In the genomic region with DNA sequence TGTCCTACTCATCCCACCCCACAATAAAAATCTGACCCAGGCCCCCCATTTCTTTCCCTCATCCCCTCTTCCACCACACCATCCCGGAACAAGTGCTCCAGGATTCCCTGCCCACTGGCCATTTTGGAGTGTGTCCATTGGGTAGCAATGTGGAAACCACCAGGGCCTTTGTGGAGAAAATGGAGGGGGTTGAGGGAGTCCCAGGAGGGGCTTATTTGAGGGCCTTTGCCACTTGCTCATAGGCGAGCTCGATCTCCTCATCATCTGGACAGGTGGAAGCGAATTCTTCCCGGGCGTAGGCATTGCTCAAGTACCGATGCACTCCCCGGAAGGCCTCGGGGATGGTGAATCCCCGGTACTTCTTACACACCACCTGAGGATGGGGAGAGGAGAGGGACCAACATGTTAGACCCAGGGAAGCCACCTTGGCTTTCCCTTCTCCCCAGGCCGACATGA, we compare ENCODE assay signal across 9 cellular contexts. TPM values are rescaled to one million over a fixed set of nuclear protein-coding genes. Genes with fewer than 3 reads are reported as not detected.
DNase-seq lines count a peak whose midpoint lies in the region; ATAC-seq and TF ChIP-seq lines count a peak whose summit lies in the region.
"Had no signal": no experiment of that assay in that cellular context is flagged by ENCODE, and none has a peak within 500 bp of the region (broad histone marks: within the 10 kb centered on the region; RNA-seq: fewer than 3 reads in every experiment).

No MANE protein-coding gene starts in this region.

- ATAC-seq in HG03108 (IDR thresholded peaks at IDR 0.05; ENCODE audit: unreplicated experiment), result no peak
- no peak for ATAC-seq in GM19351 (IDR thresholded peaks at IDR 0.05; ENCODE audit: unreplicated experiment)

- peaks cover 7% of the 10 kb centered on the region for H3K4me1 ChIP-seq in HEK293 (ENCODE audit: control insufficient read depth, insufficient read depth, low read length)
- peaks cover 0 to 49% of the 10 kb centered on the region in 2 donors for H3K4me1 ChIP-seq in right atrium auricular region

- TF ChIP-seq CTCF in HEK293 (tag by site-specific recombination; IDR thresholded peaks at IDR 0.05), result no peak
- TF ChIP-seq CTCF in WI38 (IDR thresholded peaks at IDR 0.05; ENCODE audit: low read depth, low read length), result no peak
- TF ChIP-seq CTCF in right atrium auricular region (IDR thresholded peaks at IDR 0.05), result no peak
- no peak for TF ChIP-seq CTCF in lower leg skin (IDR thresholded peaks at IDR 0.05)

- no peak overlapping the region; the same call in 1 of the 2 replicates for H3K27ac ChIP-seq in HEK293 (ENCODE audit: extremely low read depth, low read depth, low read length)
- H3K27ac ChIP-seq in right atrium auricular region, result peak overlapping the region; percentile 92 to 99
- peak overlapping the region in 16 of 21 experiments; percentile 83 to 95 (median 91) for H3K27ac ChIP-seq in skin epidermis

- H3K27me3 ChIP-seq in right atrium auricular region, result no peaks in the 10 kb centered on the region

- CTCF ChIA-PET in HEK293 (lab: Yijun Ruan, JAX), result interaction anchor here (0.6 to 3.6 kb wide), 9 partner anchors 9 to 132 kb away, joined by 3 to 28 read pairs (median 9); a partner anchor contains a TSS

- intact Hi-C loops in lower leg skin (cut with DNase I; ENCODE audit: low total_unique reads), result no loop called here

- no peak for TF ChIP-seq POLR2A in lower leg skin (IDR thresholded peaks at IDR 0.05)

- H3K36me3 ChIP-seq in HEK293 (ENCODE audit: control insufficient read depth in 2 of 2, insufficient read depth in 1 of 2, low read length in 2 of 2) (peaks cover 12 to 63% of the 10 kb centered on the region in 2 experiments; a peak in 2 of 3 replicates), right atrium auricular region (peaks cover 59% of the 10 kb centered on the region)

- H3K9me3 ChIP-seq in HEK293 (ENCODE audit: control insufficient read depth, insufficient read depth, low read depth, low read length), result no peaks in the 10 kb centered on the region
- no peaks in the 10 kb centered on the region for H3K9me3 ChIP-seq in right atrium auricular region

- WGBS in lower leg skin, 2 donors, result 58 to 66% methylated on average over 11 of the region's 11 CpGs

- DNase-seq in right atrium auricular region (ENCODE audit: low spot score), result no peak
- no peak for DNase-seq in lower leg skin (ENCODE audit: low spot score in 2 of 2)
- DNase-seq in stimulated activated CD4-positive, alpha-beta T cell treated with anti-CD3 and anti-CD28 coated beads, Interleukin-4, amount 100 ng/mL, for 24 hours, result no peak

- H3K4me3 ChIP-seq in HEK293 (ENCODE audit: low read depth, low read length) (no peak overlapping the region), WI38 (ENCODE audit: low read depth, low read length) (peak overlapping the region; percentile 80), right atrium auricular region (peak overlapping the region; percentile 68 to 82), skin epidermis (peak overlapping the region in 3 of 7 experiments; percentile 81 to 82 (median 82)), lower leg skin (ENCODE audit: low read depth, poor library complexity, severe bottlenecking) (no peak overlapping the region)

- POLR2A ChIA-PET in HEK293 (lab: Yijun Ruan, JAX), result interaction anchor here (0.6 to 4.7 kb wide), 25 partner anchors 8 to 1241 kb away, joined by 3 to 54 read pairs (median 6); a partner anchor contains a TSS

TF ChIP-seq in HEK293, 187 proteins besides CTCF, POLR2A, EP300 and RAD21:
- TF ChIP-seq ZNF585B (tag by site-specific recombination; IDR thresholded peaks at IDR 0.05) (no peak), ZNF785 (tag by site-specific recombination; IDR thresholded peaks at IDR 0.05) (no peak), ZNF600 (tag by site-specific recombination; IDR thresholded peaks at IDR 0.05) (0 out of 2 replicates have a peak, but pooled peaks have one; percentile 26), ZNF10 (tag by site-specific recombination; IDR thresholded peaks at IDR 0.05) (no peak), ZNF791 (tag by site-specific recombination; IDR thresholded peaks at IDR 0.05) (no peak), ZNF366 (tag by site-specific recombination; conservative IDR thresholded peaks at IDR 0.05) (peak; percentile 68; the same call in 1 of the 2 replicates)
- TF ChIP-seq, protein P1, sequence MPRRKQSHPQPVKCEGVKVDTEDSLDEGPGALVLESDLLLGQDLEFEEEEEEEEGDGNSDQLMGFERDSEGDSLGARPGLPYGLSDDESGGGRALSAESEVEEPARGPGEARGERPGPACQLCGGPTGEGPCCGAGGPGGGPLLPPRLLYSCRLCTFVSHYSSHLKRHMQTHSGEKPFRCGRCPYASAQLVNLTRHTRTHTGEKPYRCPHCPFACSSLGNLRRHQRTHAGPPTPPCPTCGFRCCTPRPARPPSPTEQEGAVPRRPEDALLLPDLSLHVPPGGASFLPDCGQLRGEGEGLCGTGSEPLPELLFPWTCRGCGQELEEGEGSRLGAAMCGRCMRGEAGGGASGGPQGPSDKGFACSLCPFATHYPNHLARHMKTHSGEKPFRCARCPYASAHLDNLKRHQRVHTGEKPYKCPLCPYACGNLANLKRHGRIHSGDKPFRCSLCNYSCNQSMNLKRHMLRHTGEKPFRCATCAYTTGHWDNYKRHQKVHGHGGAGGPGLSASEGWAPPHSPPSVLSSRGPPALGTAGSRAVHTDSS (tag by site-specific recombination; IDR thresholded peaks at IDR 0.05), result no peak
- TF ChIP-seq, protein P2, sequence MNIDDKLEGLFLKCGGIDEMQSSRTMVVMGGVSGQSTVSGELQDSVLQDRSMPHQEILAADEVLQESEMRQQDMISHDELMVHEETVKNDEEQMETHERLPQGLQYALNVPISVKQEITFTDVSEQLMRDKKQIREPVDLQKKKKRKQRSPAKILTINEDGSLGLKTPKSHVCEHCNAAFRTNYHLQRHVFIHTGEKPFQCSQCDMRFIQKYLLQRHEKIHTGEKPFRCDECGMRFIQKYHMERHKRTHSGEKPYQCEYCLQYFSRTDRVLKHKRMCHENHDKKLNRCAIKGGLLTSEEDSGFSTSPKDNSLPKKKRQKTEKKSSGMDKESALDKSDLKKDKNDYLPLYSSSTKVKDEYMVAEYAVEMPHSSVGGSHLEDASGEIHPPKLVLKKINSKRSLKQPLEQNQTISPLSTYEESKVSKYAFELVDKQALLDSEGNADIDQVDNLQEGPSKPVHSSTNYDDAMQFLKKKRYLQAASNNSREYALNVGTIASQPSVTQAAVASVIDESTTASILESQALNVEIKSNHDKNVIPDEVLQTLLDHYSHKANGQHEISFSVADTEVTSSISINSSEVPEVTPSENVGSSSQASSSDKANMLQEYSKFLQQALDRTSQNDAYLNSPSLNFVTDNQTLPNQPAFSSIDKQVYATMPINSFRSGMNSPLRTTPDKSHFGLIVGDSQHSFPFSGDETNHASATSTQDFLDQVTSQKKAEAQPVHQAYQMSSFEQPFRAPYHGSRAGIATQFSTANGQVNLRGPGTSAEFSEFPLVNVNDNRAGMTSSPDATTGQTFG (tag by site-specific recombination; IDR thresholded peaks at IDR 0.05; ENCODE audit: borderline replicate concordance), result no peak

RNA-seq across cellular contexts. Expression of a gene that starts 1.6 kb away (rescaled TPM):
- total RNA-seq in right atrium auricular region, result 10 to 100 TPM; 53.5 to 93.3 TPM
- 100 to 1,000 TPM in 3 of 4 donors, 10 to 100 TPM in 1; 65.7 to 124 (median 106) TPM for total RNA-seq in lower leg skin

RNA-seq across cellular contexts. Expression of a gene that starts 5.7 kb away (rescaled TPM):
- total RNA-seq in right atrium auricular region, result 100 to 1,000 TPM in 1 of 2 donors, 10 to 100 TPM in 1; 90.9 to 194 TPM
- 100 to 1,000 TPM; 293 to 430 (median 393) TPM for total RNA-seq in lower leg skin

RNA-seq across cellular contexts. Expression of a gene that starts 7.5 kb away (rescaled TPM):
- total RNA-seq in right atrium auricular region, result under 1 TPM in 1 of 2 donors, not detected in 1; 0.55 TPM
- 10 to 100 TPM in 1 of 4 donors, 1 to 10 TPM in 3; 6.0 to 10.5 (median 7.9) TPM for total RNA-seq in lower leg skin

RNA-seq across cellular contexts. Expression of a gene that starts 9.1 kb away (rescaled TPM):
- total RNA-seq in right atrium auricular region (1 to 10 TPM in 1 of 2 donors, not detected in 1; 1.3 TPM), lower leg skin (100 to 1,000 TPM; 189 to 513 (median 237) TPM)
- total RNA-seq: activated CD8-positive, alpha-beta memory T cell treated with anti-CD3 and anti-CD28 coated beads for 36 hours had no signal

RNA-seq across cellular contexts. Expression of a gene that starts 9.1 kb away (rescaled TPM):
- total RNA-seq in right atrium auricular region (under 1 TPM; 0.37 to 0.98 TPM), lower leg skin (10 to 100 TPM in 3 of 4 donors, 1 to 10 TPM in 1; 7.8 to 13.8 (median 11.4) TPM)

Comparison
In these comparisons a context has a peak if more than half of its experiments do, and no peak if none do; other contexts are left out.
1. H3K4me3 ChIP-seq: peak in WI38 (single experiment) and right atrium auricular region (2 of 2); none in HEK293 (single experiment) and lower leg skin (single experiment).
2. RNA of a gene that starts 7.5 kb away (total RNA-seq): 6.0 to 10.5 TPM in lower leg skin; 0.55 TPM in right atrium auricular region; every median in the first group is over 4 times any median in the second.